ENCODE assay signal across 2 cellular contexts in the genomic region with DNA sequence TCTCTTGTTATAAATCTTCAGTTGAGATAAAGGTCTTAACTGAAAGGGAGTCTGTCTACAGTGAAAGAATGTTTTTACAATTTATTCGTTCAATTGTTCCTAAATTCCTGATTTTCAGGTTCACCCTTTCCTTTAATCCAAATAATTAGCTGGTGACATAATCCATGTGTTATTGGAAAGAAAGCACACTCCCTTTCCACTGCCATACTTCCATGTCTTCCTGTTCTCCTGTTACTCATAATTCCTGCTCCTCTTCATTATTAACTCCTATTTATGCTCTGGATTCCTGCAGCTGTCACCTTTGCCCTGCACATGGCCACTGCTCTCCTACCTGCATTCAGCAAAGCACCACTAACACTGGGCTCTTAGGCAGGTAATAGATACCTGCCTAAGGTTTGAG.
A peak's percentile ranks its signal among the peaks of the same experiment; 100 is the strongest.
TF ChIP-seq lines count a peak whose summit lies in the region.

No MANE protein-coding gene starts in this region.

TF ChIP-seq in GM23338, 12 proteins besides CTCF, POLR2A, EP300 and RAD21 (continues in another document):
- TF ChIP-seq CREB1 (CRISPR knock-in tag; IDR thresholded peaks at IDR 0.05; ENCODE audit: low read depth) (no peak), EZH2phosphoT487 (IDR thresholded peaks at IDR 0.05; ENCODE audit: unreplicated experiment) (no peak), ZNF331 (CRISPR knock-in tag; IDR thresholded peaks at IDR 0.05; ENCODE audit: low read depth) (no peak), REST (IDR thresholded peaks at IDR 0.05; ENCODE audit: unreplicated experiment) (no peak), EZH2 (IDR thresholded peaks at IDR 0.05; ENCODE audit: low read depth, unreplicated experiment) (no peak), STAT1 (IDR thresholded peaks at IDR 0.05; ENCODE audit: unreplicated experiment) (no peak), JUNB (IDR thresholded peaks at IDR 0.05; ENCODE audit: unreplicated experiment) (no peak), ZNF114 (CRISPR knock-in tag; IDR thresholded peaks at IDR 0.05) (no peak), ZNF462 (CRISPR knock-in tag; IDR thresholded peaks at IDR 0.05) (no peak)
- TF ChIP-seq, protein P1, sequence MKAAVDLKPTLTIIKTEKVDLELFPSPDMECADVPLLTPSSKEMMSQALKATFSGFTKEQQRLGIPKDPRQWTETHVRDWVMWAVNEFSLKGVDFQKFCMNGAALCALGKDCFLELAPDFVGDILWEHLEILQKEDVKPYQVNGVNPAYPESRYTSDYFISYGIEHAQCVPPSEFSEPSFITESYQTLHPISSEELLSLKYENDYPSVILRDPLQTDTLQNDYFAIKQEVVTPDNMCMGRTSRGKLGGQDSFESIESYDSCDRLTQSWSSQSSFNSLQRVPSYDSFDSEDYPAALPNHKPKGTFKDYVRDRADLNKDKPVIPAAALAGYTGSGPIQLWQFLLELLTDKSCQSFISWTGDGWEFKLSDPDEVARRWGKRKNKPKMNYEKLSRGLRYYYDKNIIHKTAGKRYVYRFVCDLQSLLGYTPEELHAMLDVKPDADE (IDR thresholded peaks at IDR 0.05), result no peak

TF ChIP-seq in endothelial cell of umbilical vein, 7 proteins besides CTCF, POLR2A, EP300 and RAD21:
- TF ChIP-seq, protein P2, sequence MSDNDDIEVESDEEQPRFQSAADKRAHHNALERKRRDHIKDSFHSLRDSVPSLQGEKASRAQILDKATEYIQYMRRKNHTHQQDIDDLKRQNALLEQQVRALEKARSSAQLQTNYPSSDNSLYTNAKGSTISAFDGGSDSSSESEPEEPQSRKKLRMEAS (IDR thresholded peaks at IDR 0.05; ENCODE audit: insufficient read depth, insufficient read length), result no peak
- TF ChIP-seq JUN (IDR thresholded peaks at IDR 0.05; ENCODE audit: borderline replicate concordance, insufficient read depth, insufficient read length, low read depth), result peak; percentile 36
- TF ChIP-seq FOS (IDR thresholded peaks at IDR 0.05; ENCODE audit: borderline replicate concordance, insufficient read depth, low read length), result peak; percentile 39
- TF ChIP-seq EZH2 (IDR thresholded peaks at IDR 0.05; ENCODE audit: borderline replicate concordance, low read depth, low read length, severe bottlenecking), result no peak
- TF ChIP-seq MYC (IDR thresholded peaks at IDR 0.05; ENCODE audit: low read depth, low read length), result no peak
- TF ChIP-seq POLR2AphosphoS5 (IDR thresholded peaks at IDR 0.05; ENCODE audit: insufficient read depth, low read depth, low read length), result no peak
- no peak for TF ChIP-seq GATA2 (IDR thresholded peaks at IDR 0.05; ENCODE audit: insufficient read depth, insufficient read length, low read depth, low read length)
